1 cellular context compared by ENCODE assay signal in the genomic region with DNA sequence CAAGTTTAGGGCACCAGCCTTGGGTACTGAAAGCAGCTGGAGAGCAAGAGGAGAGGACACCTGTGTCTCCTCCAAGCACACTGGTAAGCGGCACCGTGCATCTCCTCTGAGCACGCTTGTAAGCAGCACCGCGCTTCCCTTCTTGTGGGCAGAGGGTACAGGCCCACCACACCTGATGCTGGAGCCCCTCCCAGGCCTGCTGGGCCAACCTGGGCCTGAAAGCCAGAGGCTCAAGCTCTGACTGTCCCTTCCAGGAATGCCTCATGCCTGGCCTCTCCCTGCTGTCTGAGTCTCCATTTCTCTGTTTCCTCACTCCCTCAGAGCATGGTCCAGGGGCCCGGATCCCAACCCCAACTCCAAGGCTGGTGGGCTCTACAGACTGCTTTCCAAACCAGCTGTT.
TF ChIP-seq lines count a peak whose summit lies in the region.

No MANE protein-coding gene starts in this region.

TF ChIP-seq in HepG2, 621 proteins besides CTCF, POLR2A, EP300 and RAD21:
- TF ChIP-seq, protein P1, sequence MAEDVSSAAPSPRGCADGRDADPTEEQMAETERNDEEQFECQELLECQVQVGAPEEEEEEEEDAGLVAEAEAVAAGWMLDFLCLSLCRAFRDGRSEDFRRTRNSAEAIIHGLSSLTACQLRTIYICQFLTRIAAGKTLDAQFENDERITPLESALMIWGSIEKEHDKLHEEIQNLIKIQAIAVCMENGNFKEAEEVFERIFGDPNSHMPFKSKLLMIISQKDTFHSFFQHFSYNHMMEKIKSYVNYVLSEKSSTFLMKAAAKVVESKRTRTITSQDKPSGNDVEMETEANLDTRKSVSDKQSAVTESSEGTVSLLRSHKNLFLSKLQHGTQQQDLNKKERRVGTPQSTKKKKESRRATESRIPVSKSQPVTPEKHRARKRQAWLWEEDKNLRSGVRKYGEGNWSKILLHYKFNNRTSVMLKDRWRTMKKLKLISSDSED (CRISPR knock-in tag; IDR thresholded peaks at IDR 0.05) = no peak
- TF ChIP-seq, protein P2, sequence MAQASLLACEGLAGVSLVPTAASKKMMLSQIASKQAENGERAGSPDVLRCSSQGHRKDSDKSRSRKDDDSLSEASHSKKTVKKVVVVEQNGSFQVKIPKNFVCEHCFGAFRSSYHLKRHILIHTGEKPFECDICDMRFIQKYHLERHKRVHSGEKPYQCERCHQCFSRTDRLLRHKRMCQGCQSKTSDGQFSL (CRISPR knock-in tag; IDR thresholded peaks at IDR 0.05) = no peak
